ENCODE assay signal across 7 cellular contexts in the genomic region with DNA sequence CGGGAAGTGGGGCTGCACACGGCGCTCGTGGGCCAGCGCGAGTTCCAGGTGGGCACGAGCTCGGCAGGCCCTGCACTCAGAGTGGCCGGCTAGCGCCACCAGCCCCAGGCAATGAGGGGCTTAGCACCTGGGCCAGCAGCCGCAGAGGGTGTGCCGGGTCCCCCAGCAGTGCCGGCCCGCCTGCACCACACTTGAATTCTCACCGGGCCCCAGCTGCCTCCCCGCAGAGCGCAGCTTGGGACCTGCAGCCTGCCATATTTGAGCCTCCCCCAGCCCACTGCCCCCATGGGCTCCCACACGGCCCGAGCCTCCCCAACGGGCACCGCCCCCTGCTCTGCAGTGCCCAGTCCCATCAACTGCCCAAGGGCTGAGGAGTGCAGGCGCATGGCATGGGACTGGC.
"Had no signal": no experiment of that assay in that cellular context is flagged by ENCODE, and none has a peak within 500 bp of the region (broad histone marks: within the 10 kb centered on the region; RNA-seq: fewer than 3 reads in every experiment).

No MANE protein-coding gene starts in this region.

- ATAC-seq: GM12878 had no signal

- H3K4me3 ChIP-seq: GM12878 had no signal

- DNase-seq: GDM1 had no signal

- FAIRE-seq: G401.6, GM12878, GM12891, GM12892, GM18507, GM19239 had no signal
